In genomic region chr2:121382744-121383143, GRCh38 we compare ENCODE assay signal across 15 cellular contexts.
DNase-seq lines count a peak whose midpoint lies in the region; ATAC-seq and TF ChIP-seq lines count a peak whose summit lies in the region.
"Had no signal": no experiment of that assay in that cellular context is flagged by ENCODE, and none has a peak within 500 bp of the region (broad histone marks: within the 10 kb centered on the region; RNA-seq: fewer than 3 reads in every experiment).

No MANE protein-coding gene starts in this region.

- H3K27me3 ChIP-seq in Loucy (ENCODE audit: insufficient read depth, low read length, poor library complexity, severe bottlenecking) (no peaks in the 10 kb centered on the region), endodermal cell (ENCODE audit: control insufficient read depth, insufficient read depth, low read length, poor library complexity, severe bottlenecking) (no peaks in the 10 kb centered on the region)
- no peaks in the 10 kb centered on the region for H3K27me3 ChIP-seq in effector memory CD4-positive, alpha-beta T cell (replicated peaks; ENCODE audit: control insufficient read depth, insufficient read depth, low read length, poor library complexity, severe bottlenecking)
- H3K27me3 ChIP-seq: breast epithelium, esophagus squamous epithelium, tibial nerve had no signal

- no peak overlapping the region for H3K27ac ChIP-seq in endodermal cell (ENCODE audit: low read depth, low read length)
- H3K27ac ChIP-seq in effector memory CD4-positive, alpha-beta T cell (ENCODE audit: insufficient read depth, low read length, poor library complexity, severe bottlenecking) = no peak overlapping the region
- H3K27ac ChIP-seq: 22Rv1, breast epithelium, esophagus squamous epithelium, tibial nerve had no signal

- no peaks in the 10 kb centered on the region for H3K4me1 ChIP-seq in Loucy (ENCODE audit: insufficient read depth, low read length, poor library complexity, severe bottlenecking)
- H3K4me1 ChIP-seq in endodermal cell (ENCODE audit: control insufficient read depth, insufficient read depth, low read length) = peaks cover 5% of the 10 kb centered on the region
- H3K4me1 ChIP-seq in effector memory CD4-positive, alpha-beta T cell (ENCODE audit: control insufficient read depth, insufficient read depth, low read length, poor library complexity, severe bottlenecking) = no peaks in the 10 kb centered on the region
- H3K4me1 ChIP-seq: breast epithelium, esophagus squamous epithelium had no signal

- no peak overlapping the region for H3K9ac ChIP-seq in Loucy (ENCODE audit: low read depth, low read length, poor library complexity, severe bottlenecking)
- H3K9ac ChIP-seq in endodermal cell (ENCODE audit: extremely low read depth, low read length, poor library complexity, severe bottlenecking) = no peak overlapping the region

- H3K4me2 ChIP-seq in Loucy (ENCODE audit: low read depth, low read length, poor library complexity, severe bottlenecking) = no peak overlapping the region

- H3K36me3 Mint-ChIP-seq in endodermal cell (ENCODE audit: low read depth) = peaks cover 73% of the 10 kb centered on the region

- H4K20me1 ChIP-seq in Loucy (ENCODE audit: insufficient read depth, low read length, poor library complexity, severe bottlenecking) = no peaks in the 10 kb centered on the region

- H3K9me3 Mint-ChIP-seq in endodermal cell = no peaks in the 10 kb centered on the region
- H3K9me3 Mint-ChIP-seq: naive B cell had no signal

- peaks cover 83% of the 10 kb centered on the region; the same call in 1 of the 2 replicates for H3K36me3 ChIP-seq in Loucy (ENCODE audit: insufficient read depth, low read length)
- H3K36me3 ChIP-seq in endodermal cell (ENCODE audit: control insufficient read depth, insufficient read depth, low read length) = peaks cover 82% of the 10 kb centered on the region
- H3K36me3 ChIP-seq in effector memory CD4-positive, alpha-beta T cell (ENCODE audit: control insufficient read depth, insufficient read depth, low read length) = peaks cover 65% of the 10 kb centered on the region

- H3K9me2 ChIP-seq in Loucy (replicated peaks; ENCODE audit: low read depth, low read length) = no peaks in the 10 kb centered on the region

- ATAC-seq in HG03095 (IDR thresholded peaks at IDR 0.05; ENCODE audit: unreplicated experiment) = no peak
- no peak for ATAC-seq in HG03108 (IDR thresholded peaks at IDR 0.05; ENCODE audit: unreplicated experiment)

- no peaks in the 10 kb centered on the region for H3K27me3 Mint-ChIP-seq in endodermal cell (ENCODE audit: insufficient read depth)
- H3K27me3 Mint-ChIP-seq: naive B cell had no signal

- H3K79me2 ChIP-seq in Loucy (ENCODE audit: insufficient read depth, low read length) = no peaks in the 10 kb centered on the region

- peaks cover 14% of the 10 kb centered on the region for H3K4me1 Mint-ChIP-seq in endodermal cell
- H3K4me1 Mint-ChIP-seq: naive B cell had no signal

- no peak overlapping the region for H2AFZ ChIP-seq in Loucy (ENCODE audit: low read length)

- TF ChIP-seq CTCF in Loucy (conservative IDR thresholded peaks at IDR 0.05; ENCODE audit: low read length) (peak; percentile 14; the same call in 1 of the 2 replicates), endodermal cell (conservative IDR thresholded peaks at IDR 0.05) (peak; percentile 63)

- H3K27ac Mint-ChIP-seq in endodermal cell = peak overlapping the region; percentile 80
- H3K27ac Mint-ChIP-seq: naive B cell had no signal

- H3K4me3 Mint-ChIP-seq in endodermal cell = no peak overlapping the region
- H3K4me3 Mint-ChIP-seq: naive B cell had no signal

- H3K9me3 ChIP-seq in Loucy (ENCODE audit: insufficient read depth, low read depth, low read length) = no peaks in the 10 kb centered on the region
- H3K9me3 ChIP-seq in endodermal cell (ENCODE audit: control insufficient read depth, low read length) = no peaks in the 10 kb centered on the region
- no peaks in the 10 kb centered on the region for H3K9me3 ChIP-seq in effector memory CD4-positive, alpha-beta T cell (ENCODE audit: control insufficient read depth, low read length)
- H3K9me3 ChIP-seq: breast epithelium, esophagus squamous epithelium, tibial nerve had no signal

- peak; percentile 15 for DNase-seq in DMS53 (lab: John Stamatoyannopoulos, UW)
- DNase-seq in DMS53 treated with DMSO at 0.1 percent for 48 hours (lab: John Stamatoyannopoulos, UW; ENCODE audit: unreplicated experiment) = no peak
- DNase-seq in endodermal cell = peak; percentile 58
- DNase-seq in putamen (ENCODE audit: low spot score) = peak; percentile 25
- no peak for DNase-seq in effector memory CD4-positive, alpha-beta T cell
- DNase-seq: activated effector memory CD4-positive, alpha-beta T cell treated with Interleukin-2 at 50 U/mL for 16 hours; esophagus squamous epithelium; naive B cell; NCI-H1694 treated with DMSO at 0.1 percent for 48 hours had no signal

- no peak overlapping the region for H3K4me3 ChIP-seq in Loucy (ENCODE audit: low read length, poor library complexity, severe bottlenecking)
- H3K4me3 ChIP-seq in endodermal cell (ENCODE audit: low read length) = no peak overlapping the region
- no peak overlapping the region for H3K4me3 ChIP-seq in effector memory CD4-positive, alpha-beta T cell (ENCODE audit: insufficient read depth, low read depth, low read length, poor library complexity, severe bottlenecking)
- H3K4me3 ChIP-seq: breast epithelium, esophagus squamous epithelium, tibial nerve had no signal

- 92 to 95% methylated on average over 4 of the region's 4 CpGs for WGBS in endodermal cell (ENCODE audit: insufficient coverage in 1 of 2, insufficient read length in 1 of 2), 2 experiments

- no peaks in the 10 kb centered on the region for H3F3A ChIP-seq in Loucy (ENCODE audit: low read depth)

Comparison
In these comparisons a context has a peak if more than half of its experiments do, and no peak if none do; other contexts are left out.
1. DNase-seq: peak in DMS53 (single experiment), endodermal cell (single experiment) and putamen (single experiment); none in DMS53 treated with DMSO at 0.1 percent for 48 hours (single experiment) and effector memory CD4-positive, alpha-beta T cell (0 of 3).